8 cellular contexts compared by ENCODE assay signal in the genomic region with DNA sequence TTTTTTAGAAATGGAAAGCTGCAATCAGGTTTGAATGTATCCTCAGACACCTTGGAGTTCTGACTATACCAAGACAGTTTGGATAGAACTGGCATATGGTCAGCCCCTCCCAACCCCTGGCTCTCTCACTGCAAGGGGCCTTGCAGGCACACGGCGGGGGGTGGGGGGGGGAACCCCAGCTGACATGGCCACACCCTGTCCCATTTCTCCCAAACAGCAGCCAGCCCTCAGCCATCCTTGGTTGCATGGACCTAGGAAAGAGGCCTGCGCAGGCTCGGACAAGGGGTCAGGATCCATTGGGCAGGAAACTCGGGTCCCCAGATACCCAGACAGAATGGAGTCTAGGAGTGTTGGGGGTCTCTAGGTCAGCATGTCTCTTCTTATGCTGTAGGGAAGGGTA. TPM values are rescaled to one million over a fixed set of nuclear protein-coding genes. Genes with fewer than 3 reads are reported as not detected.
DNase-seq lines count a peak whose midpoint lies in the region; ATAC-seq, FAIRE-seq and TF ChIP-seq lines count a peak whose summit lies in the region.

No MANE protein-coding gene starts in this region.

- no peak overlapping the region for H3K9ac ChIP-seq in muscle layer of colon (ENCODE audit: low read length)

- CTCF ChIA-PET in A549 (lab: Yijun Ruan, JAX): interaction anchor here (0.9 to 9.9 kb wide), 9 partner anchors 9 to 675 kb away, joined by 3 to 113 read pairs (median 9); partner anchors contain the start of genes CAND2 and RPL32
- CTCF ChIA-PET in Caco-2 (lab: Charles Lee): interaction anchor here (1.1 to 2.7 kb wide), 3 partner anchors 12 to 281 kb away, joined by 4 to 20 read pairs (median 7); no protein-coding TSS in a partner anchor
- CTCF ChIA-PET in activated CD8-positive, alpha-beta T cell treated with anti-CD3 and anti-CD28 coated beads, Interleukin-2, amount 10 ng/mL, durations not matched to agents 7 days and 5 days (lab: Charles Lee): interaction anchor here (0.8 to 2.4 kb wide), 11 partner anchors 10 to 101 kb away, joined by 3 to 26 read pairs (median 8); partner anchors contain the start of gene RPL32

- H3K27ac ChIP-seq in A549 (peak overlapping the region in 1 of 2 experiments; percentile 83; a peak in 2 of 6 replicates), muscle layer of colon (ENCODE audit: low read depth, low read length) (peak overlapping the region; percentile 65)

- TF ChIP-seq POLR2A in A549 (IDR thresholded peaks at IDR 0.05; ENCODE audit: low read length): no peak

- H3K4me1 Mint-ChIP-seq in Caco-2 (ENCODE audit: low read depth, unreplicated experiment): no peaks in the 10 kb centered on the region
- peaks cover 6% of the 10 kb centered on the region for H3K4me1 Mint-ChIP-seq in activated CD8-positive, alpha-beta T cell treated with anti-CD3 and anti-CD28 coated beads, Interleukin-2, amount 10 ng/mL, durations not matched to agents 7 days and 5 days (ENCODE audit: low read depth)

- TF ChIP-seq CTCF in A549 (IDR thresholded peaks at IDR 0.05): no peak
- TF ChIP-seq CTCF in Caco-2 (IDR thresholded peaks at IDR 0.05; ENCODE audit: insufficient read depth in 1 of 2, low read depth in 1 of 2, low read length in 1 of 2, severe bottlenecking in 1 of 2, unreplicated experiment in 1 of 2): no peak

- no TSS peak for BruUV-seq in Caco-2 (replicated peaks; lab: Mats Ljungman, UMichigan)

- H3K36me3 ChIP-seq in Caco-2 (ENCODE audit: control insufficient read depth, insufficient read depth, low read length): no peaks in the 10 kb centered on the region
- peaks cover 43% of the 10 kb centered on the region for H3K36me3 ChIP-seq in muscle layer of colon (ENCODE audit: insufficient read depth, low read length)

- no peaks in the 10 kb centered on the region for H3K36me3 Mint-ChIP-seq in Caco-2 (ENCODE audit: insufficient read depth, unreplicated experiment)
- H3K36me3 Mint-ChIP-seq in activated CD8-positive, alpha-beta T cell treated with anti-CD3 and anti-CD28 coated beads, Interleukin-2, amount 10 ng/mL, durations not matched to agents 7 days and 5 days (ENCODE audit: low read depth): no peaks in the 10 kb centered on the region

- H3K27ac Mint-ChIP-seq in Caco-2 (ENCODE audit: unreplicated experiment): no peak overlapping the region
- peak overlapping the region; percentile 80 for H3K27ac Mint-ChIP-seq in activated CD8-positive, alpha-beta T cell treated with anti-CD3 and anti-CD28 coated beads, Interleukin-2, amount 10 ng/mL, durations not matched to agents 7 days and 5 days

- FAIRE-seq in A549 (lab: Jason Lieb, UNC) (no peak), GM19239 (lab: Jason Lieb, UNC) (no peak)

- H3K9me3 Mint-ChIP-seq in Caco-2 (ENCODE audit: unreplicated experiment): no peaks in the 10 kb centered on the region
- no peaks in the 10 kb centered on the region for H3K9me3 Mint-ChIP-seq in activated CD8-positive, alpha-beta T cell treated with anti-CD3 and anti-CD28 coated beads, Interleukin-2, amount 10 ng/mL, durations not matched to agents 7 days and 5 days (ENCODE audit: insufficient read depth)

- H3K4me2 ChIP-seq in A549: peak overlapping the region; percentile 75

- intact Hi-C loops in Caco-2 (cut with micrococcal nuclease; ENCODE audit: unreplicated experiment): loop anchor here (5.0 kb wide), 1 partner anchor 104 kb away; no protein-coding TSS in a partner anchor

- no peak overlapping the region; the same call in 2 of the 3 replicates for H3K4me3 ChIP-seq in A549
- no peak overlapping the region for H3K4me3 ChIP-seq in Caco-2 (ENCODE audit: low read depth, low read length)
- peak overlapping the region in 1 of 2 donors; percentile 54 for H3K4me3 ChIP-seq in muscle layer of colon (ENCODE audit: low read depth in 1 of 2, low read length in 2 of 2)

- TF ChIP-seq RAD21 in A549 (conservative IDR thresholded peaks at IDR 0.05 in 1 of 2, IDR thresholded peaks at IDR 0.05 in 1 of 2): no peak

- WGBS in A549 (ENCODE audit: missing lambda C conversion rate): 92% methylated on average over 5 of the region's 5 CpGs

- peaks cover 4% of the 10 kb centered on the region for H3K27me3 Mint-ChIP-seq in Caco-2 (ENCODE audit: insufficient read depth, unreplicated experiment)
- peaks cover 11% of the 10 kb centered on the region for H3K27me3 Mint-ChIP-seq in activated CD8-positive, alpha-beta T cell treated with anti-CD3 and anti-CD28 coated beads, Interleukin-2, amount 10 ng/mL, durations not matched to agents 7 days and 5 days (ENCODE audit: low read depth)

- peaks cover 11% of the 10 kb centered on the region for H3K4me1 ChIP-seq in A549
- 0 out of 2 replicates have a peak, but pooled peaks cover 4% of the 10 kb centered on the region for H3K4me1 ChIP-seq in Caco-2
- peaks cover 13% of the 10 kb centered on the region for H3K4me1 ChIP-seq in muscle layer of colon (ENCODE audit: insufficient read depth, low read length)

- H3K9me3 ChIP-seq in A549: no peaks in the 10 kb centered on the region
- no peaks in the 10 kb centered on the region for H3K9me3 ChIP-seq in Caco-2
- H3K9me3 ChIP-seq in muscle layer of colon (ENCODE audit: low read length): no peaks in the 10 kb centered on the region

- DNase-seq in A549 (ENCODE audit: low read depth in 1 of 2, low spot score in 1 of 2) (no peak), Caco-2 (no peak), mucosa of gallbladder (ENCODE audit: low spot score) (no peak), GM19239 (ENCODE audit: insufficient read length, low spot score) (no peak), NCI-H345 (lab: John Stamatoyannopoulos, UW) (no peak), NCI-H1092 treated with DMSO at 0.1 percent for 48 hours (lab: John Stamatoyannopoulos, UW) (no peak)
- no peak for DNase-seq in activated CD8-positive, alpha-beta T cell treated with anti-CD3 and anti-CD28 coated beads, Interleukin-2, amount 10 ng/mL, durations not matched to agents 7 days and 5 days

- H3K27me3 ChIP-seq in Caco-2 (replicated peaks; ENCODE audit: control insufficient read depth, insufficient read depth, low read length) (no peaks in the 10 kb centered on the region), muscle layer of colon (ENCODE audit: control insufficient read depth in 1 of 2, insufficient read depth in 2 of 2, low read length in 2 of 2) (no peaks in the 10 kb centered on the region)

- H3K4me3 Mint-ChIP-seq in Caco-2 (ENCODE audit: unreplicated experiment): peak overlapping the region; percentile 66
- H3K4me3 Mint-ChIP-seq in activated CD8-positive, alpha-beta T cell treated with anti-CD3 and anti-CD28 coated beads, Interleukin-2, amount 10 ng/mL, durations not matched to agents 7 days and 5 days: peak overlapping the region; percentile 64

- POLR2A ChIA-PET in A549 (lab: Yijun Ruan, JAX): interaction anchor here (1.3 to 2.6 kb wide), 2 partner anchors 23 to 147 kb away, joined by 9 to 10 read pairs; partner anchors contain the start of gene RAF1
- POLR2A ChIA-PET in Caco-2 (lab: Charles Lee): no interaction called here
- POLR2A ChIA-PET in activated CD8-positive, alpha-beta T cell treated with anti-CD3 and anti-CD28 coated beads, Interleukin-2, amount 10 ng/mL, durations not matched to agents 7 days and 5 days (lab: Charles Lee): interaction anchor here (1.3 kb wide), 1 partner anchor 30 kb away, joined by 6 read pairs; the partner anchor contains the start of gene RPL32

- TF ChIP-seq EP300 in A549 (IDR thresholded peaks at IDR 0.05): no peak

- ATAC-seq in A549: no peak
- ATAC-seq in activated CD8-positive, alpha-beta T cell treated with anti-CD3 and anti-CD28 coated beads, Interleukin-2, amount 10 ng/mL, durations not matched to agents 7 days and 5 days: no peak

TF ChIP-seq in A549, 52 proteins besides CTCF, POLR2A, EP300 and RAD21:
- TF ChIP-seq JUNB (IDR thresholded peaks at IDR 0.05): no peak

RNA-seq across cellular contexts. Expression of gene CAND2, which starts 14.5 kb away (rescaled TPM):
- polyA plus RNA-seq in A549 (2011; rRNA removed): 0.72 and 0.91 TPM in 2 replicates
- 0.79 and 1.1 TPM in 2 replicates for polyA plus RNA-seq in A549 (2012; cell fraction: cytosol; rRNA removed)
- 2.3 and 3.1 TPM in 2 replicates for polyA plus RNA-seq in A549 (2012; cell fraction: nucleus; rRNA removed)
- polyA plus RNA-seq in A549 (2017; fragmentation: RNase III; extraction: RNeasy Plus Mini Kit Qiagen cat#74134 plus additional on column Dnase treatment): 0.67 to 1.0 TPM (median 0.84 TPM) in 3 replicates
- 1.4 and 4.9 TPM in 2 replicates for polyA minus RNA-seq in A549 (2011; rRNA and poly(A)+ RNA removed)
- total RNA-seq in Caco-2 (2022): not detected in 2 replicates
- total RNA-seq in activated CD8-positive, alpha-beta T cell treated with anti-CD3 and anti-CD28 coated beads, Interleukin-2, amount 10 ng/mL, durations not matched to agents 7 days and 5 days: under 1 TPM; 0.31 to 0.53 TPM
- 12.1 TPM for total RNA-seq in mucosa of gallbladder

RNA-seq across cellular contexts. Expression of gene RPL32, which starts 30.4 kb away (rescaled TPM):
- polyA plus RNA-seq in A549 (2011; rRNA removed): 2,852 and 3,429 TPM in 2 replicates
- 2,068 and 2,204 TPM in 2 replicates for polyA plus RNA-seq in A549 (2012; cell fraction: cytosol; rRNA removed)
- 454 and 476 TPM in 2 replicates for polyA plus RNA-seq in A549 (2012; cell fraction: nucleus; rRNA removed)
- polyA plus RNA-seq in A549 (2017; fragmentation: RNase III; extraction: RNeasy Plus Mini Kit Qiagen cat#74134 plus additional on column Dnase treatment): 2,144 to 2,316 TPM (median 2,167 TPM) in 3 replicates
- 916 and 1,159 TPM in 2 replicates for polyA minus RNA-seq in A549 (2011; rRNA and poly(A)+ RNA removed)
- 1,713 and 1,899 TPM in 2 replicates for total RNA-seq in Caco-2 (2022)
- 1,000 to 10,000 TPM; 1,764 to 1,890 TPM for total RNA-seq in activated CD8-positive, alpha-beta T cell treated with anti-CD3 and anti-CD28 coated beads, Interleukin-2, amount 10 ng/mL, durations not matched to agents 7 days and 5 days
- 975 TPM for total RNA-seq in mucosa of gallbladder

RNA-seq across cellular contexts. Expression of gene TMEM40, which starts 51.9 kb away (rescaled TPM):
- polyA plus RNA-seq in A549 (2011; rRNA removed) (0.13 and 0.32 TPM in 2 replicates), A549 (2017; fragmentation: RNase III; extraction: RNeasy Plus Mini Kit Qiagen cat#74134 plus additional on column Dnase treatment) (0.07 to 0.42 TPM (median 0.18 TPM) in 3 replicates)
- polyA plus RNA-seq in A549 (2012; cell fraction: cytosol; rRNA removed): 0.29 and 0.38 TPM in 2 replicates
- 0.05 and 0.16 TPM in 2 replicates for polyA plus RNA-seq in A549 (2012; cell fraction: nucleus; rRNA removed)
- 1.1 TPM in 1 of 2 replicates, not detected in the other for polyA minus RNA-seq in A549 (2011; rRNA and poly(A)+ RNA removed)
- total RNA-seq in Caco-2 (2022) (0.86 and 1.0 TPM in 2 replicates), mucosa of gallbladder (not detected)
- not detected for total RNA-seq in activated CD8-positive, alpha-beta T cell treated with anti-CD3 and anti-CD28 coated beads, Interleukin-2, amount 10 ng/mL, durations not matched to agents 7 days and 5 days
